Comparison of ENCODE assay signal across 16 cellular contexts in the genomic region with DNA sequence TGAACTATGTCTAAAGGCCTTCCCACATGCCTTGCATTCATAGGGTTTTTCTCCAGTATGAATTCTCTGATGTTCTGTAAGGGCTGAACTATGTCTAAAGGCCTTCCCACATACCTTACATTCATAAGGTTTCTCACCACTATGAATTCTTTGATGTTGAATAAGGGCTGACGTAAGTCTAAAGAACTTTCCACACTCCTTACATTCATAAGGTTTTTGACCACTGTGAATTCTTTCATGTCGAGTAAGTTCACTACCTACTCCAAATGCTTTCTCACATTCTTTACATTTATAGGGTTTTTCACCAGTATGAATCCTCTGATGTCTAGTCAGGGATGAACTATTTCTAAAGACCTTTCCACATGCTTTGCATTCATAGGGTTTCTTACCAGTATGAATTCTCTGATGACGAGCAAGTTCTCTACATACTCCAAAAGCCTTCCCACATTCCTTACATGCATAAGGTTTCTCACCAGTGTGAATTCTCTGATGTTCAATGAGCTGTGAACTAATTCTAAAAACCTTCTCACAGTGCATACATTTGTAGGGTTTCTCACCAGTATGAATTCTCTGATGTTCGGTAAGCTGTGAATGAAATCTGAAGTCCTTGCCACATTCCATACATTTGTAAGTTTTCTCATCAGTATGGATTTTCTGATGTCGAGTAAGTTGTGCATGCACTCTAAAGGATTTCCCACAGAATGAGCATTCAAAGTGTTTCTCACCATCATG. TPM values are rescaled to one million over a fixed set of nuclear protein-coding genes. Genes with fewer than 3 reads are reported as not detected.
A peak's percentile ranks its signal among the peaks of the same experiment; 100 is the strongest.
DNase-seq lines count a peak whose midpoint lies in the region; ATAC-seq, FAIRE-seq and TF ChIP-seq lines count a peak whose summit lies in the region.
"Had no signal": no experiment of that assay in that cellular context is flagged by ENCODE, and none has a peak within 500 bp of the region (broad histone marks: within the 10 kb centered on the region; RNA-seq: fewer than 3 reads in every experiment).

No MANE protein-coding gene starts in this region.

- H2BK12ac ChIP-seq in H9 (ENCODE audit: insufficient read length, low read depth, low read length): no peak overlapping the region

- ATAC-seq in K562 (no peak), HG02678 (IDR thresholded peaks at IDR 0.05; ENCODE audit: unreplicated experiment) (no peak)

- intact Hi-C loops in K562 (cut with micrococcal nuclease): no loop called here

- TF ChIP-seq CTCF in K562 (IDR thresholded peaks at IDR 0.05 in 2 of 3, conservative IDR thresholded peaks at IDR 0.05 in 1 of 3; ENCODE audit: insufficient read depth in 2 of 3, low read depth in 1 of 3, low read length in 3 of 3) (no peak), H9 (conservative IDR thresholded peaks at IDR 0.05) (no peak)

- WGBS in K562 (ENCODE audit: insufficient coverage, low coverage, missing lambda C conversion rate): 88% methylated on average over 5 of the region's 5 CpGs
- WGBS in H9 (ENCODE audit: extremely low coverage, insufficient read length, low lambda C conversion rate): no CpG with 5 or more reads among the region's 5 CpGs

- H3K4me2 ChIP-seq in K562 (ENCODE audit: insufficient read depth, low read length): no peak overlapping the region
- no peak overlapping the region for H3K4me2 ChIP-seq in H9 (ENCODE audit: insufficient read depth, insufficient read length, low read length)

- H2BK5ac ChIP-seq in H9 (ENCODE audit: insufficient read length, low read length): no peak overlapping the region

- DNase-seq in M059J (ENCODE audit: low read depth): peak; percentile 10
- DNase-seq in K562 (ENCODE audit: extremely low read depth in 1 of 4, low spot score in 3 of 4): peak in 1 of 4 experiments; percentile 5
- DNase-seq in kidney tubule cell (ENCODE audit: low spot score): peak; percentile 5
- DNase-seq in LoVo (ENCODE audit: low spot score): no peak
- no peak for DNase-seq in H9
- DNase-seq in activated CD4-positive, alpha-beta T cell treated with anti-CD3 and anti-CD28 coated beads, Interleukin-2, amount 50 U/mL, for 1 hour: no peak
- DNase-seq: activated naive CD8-positive, alpha-beta T cell treated with anti-CD3 and anti-CD28 coated beads for 36 hours; HFFc6; NCI-H1436; stimulated activated CD4-positive, alpha-beta T cell treated with anti-CD3 and anti-CD28 coated beads, Interleukin-15, amount 100 ng/mL, for 24 hours; thyroid gland had no signal

- H2BK120ac ChIP-seq in H9 (ENCODE audit: low read depth, low read length, poor library complexity, severe bottlenecking): no peak overlapping the region

- BruUV-seq in K562 (replicated peaks; lab: Mats Ljungman, UMichigan): no TSS peak

- H2BK20ac ChIP-seq in H9 (ENCODE audit: low read depth, low read length, poor library complexity, severe bottlenecking): no peak overlapping the region

- POLR2A ChIA-PET in K562 (lab: Yijun Ruan, JAX): interaction anchor here (1.0 kb wide), 1 partner anchor 19 kb away, joined by 3 read pairs; a partner anchor contains a TSS

- no peaks in the 10 kb centered on the region for H3K27me3 ChIP-seq in K562 (ENCODE audit: control insufficient read depth in 2 of 2, insufficient read depth in 2 of 2, low read length in 2 of 2)
- no peaks in the 10 kb centered on the region for H3K27me3 ChIP-seq in H9 (ENCODE audit: insufficient read depth, low read length)
- H3K27me3 ChIP-seq: thyroid gland had no signal

- no peak overlapping the region for H3K14ac ChIP-seq in H9 (ENCODE audit: insufficient read depth, low read length)

- H3K79me2 ChIP-seq in K562 (ENCODE audit: control insufficient read depth, insufficient read depth, low read length) (no peaks in the 10 kb centered on the region), H9 (ENCODE audit: insufficient read depth, low read length) (no peaks in the 10 kb centered on the region)
- H3K79me2 ChIP-seq: parathyroid adenoma had no signal

- FAIRE-seq in G401.6 (lab: Jason Lieb, UNC) (peak; percentile 31), K562 (lab: Jason Lieb, UNC) (no peak)
- FAIRE-seq: GM18507, HTR-8/SVneo had no signal

- H4K20me1 ChIP-seq in K562 (replicated peaks; ENCODE audit: control insufficient read depth, insufficient read depth, low read length) (no peaks in the 10 kb centered on the region), H9 (ENCODE audit: control insufficient read depth, insufficient read depth, insufficient read length) (no peaks in the 10 kb centered on the region)

- peaks cover 93 to 100% (median 98%) of the 10 kb centered on the region in 3 experiments for H3K36me3 Mint-ChIP-seq in H9 (ENCODE audit: insufficient read depth in 1 of 3, low read depth in 3 of 3)

- H3K4me1 Mint-ChIP-seq in H9: no peaks in the 10 kb centered on the region
- H3K4me1 Mint-ChIP-seq: activated naive CD8-positive, alpha-beta T cell treated with anti-CD3 and anti-CD28 coated beads for 36 hours had no signal

- H4K8ac ChIP-seq in H9 (replicated peaks; ENCODE audit: insufficient read length, low read depth, low read length): no peak overlapping the region

- peaks cover 2% of the 10 kb centered on the region; the same call in 1 of the 2 replicates for H3K27me3 Mint-ChIP-seq in H9 (ENCODE audit: low read depth)
- H3K27me3 Mint-ChIP-seq: activated naive CD8-positive, alpha-beta T cell treated with anti-CD3 and anti-CD28 coated beads for 36 hours had no signal

- H3K9me3 ChIP-seq in K562 (replicated peaks; ENCODE audit: control insufficient read depth, insufficient read depth, low read depth, low read length) (peaks cover 34% of the 10 kb centered on the region), H9 (ENCODE audit: control insufficient read depth, low read depth, low read length) (peaks cover 88% of the 10 kb centered on the region)

- no peak overlapping the region for H3T11ph ChIP-seq in H9 (ENCODE audit: low read length)

- H3K4me1 ChIP-seq in K562 (replicated peaks in 1 of 2; ENCODE audit: control insufficient read depth in 2 of 2, insufficient read depth in 2 of 2, low read length in 2 of 2) (no peaks in the 10 kb centered on the region), H9 (ENCODE audit: insufficient read depth, low read length) (no peaks in the 10 kb centered on the region)
- H3K4me1 ChIP-seq: parathyroid adenoma, thyroid gland had no signal

- no peak overlapping the region for H3K4me3 ChIP-seq in K562
- H3K4me3 ChIP-seq: thyroid gland had no signal

- H3K9ac ChIP-seq in K562 (ENCODE audit: insufficient read depth in 1 of 2, low read depth in 2 of 2, low read length in 2 of 2): no peak overlapping the region
- no peak overlapping the region for H3K9ac ChIP-seq in H9 (ENCODE audit: extremely low read depth, insufficient read length, low read length)
- H3K9ac ChIP-seq: parathyroid adenoma had no signal

- no peak overlapping the region for H3K4ac ChIP-seq in H9 (ENCODE audit: low read depth, low read length)

- TF ChIP-seq RAD21 in K562 (CRISPR knock-in tag; conservative IDR thresholded peaks at IDR 0.05 in 1 of 2, IDR thresholded peaks at IDR 0.05 in 1 of 2): no peak

- H3K36me3 ChIP-seq in K562 (ENCODE audit: control insufficient read depth, insufficient read depth, low read length): peaks cover 59% of the 10 kb centered on the region

- H2BK15ac ChIP-seq in H9 (ENCODE audit: low read depth, low read length): no peak overlapping the region

- H3K23me2 ChIP-seq in H9 (ENCODE audit: insufficient read length, low read depth, low read length, poor library complexity, severe bottlenecking): no peaks in the 10 kb centered on the region

- no peak overlapping the region for H2AFZ ChIP-seq in K562 (ENCODE audit: low read depth, low read length)
- no peak overlapping the region for H2AFZ ChIP-seq in H9 (ENCODE audit: low read length)
- H2AFZ ChIP-seq: parathyroid adenoma had no signal

- peaks cover 96 to 99% of the 10 kb centered on the region in 2 experiments for H3K9me3 Mint-ChIP-seq in H9

- H3K18ac ChIP-seq in H9 (ENCODE audit: insufficient read length, low read depth, low read length): no peak overlapping the region

- H4K5ac ChIP-seq in H9 (ENCODE audit: insufficient read length, low read depth, low read length): no peak overlapping the region

- no peak overlapping the region for H3K27ac Mint-ChIP-seq in H9
- H3K27ac Mint-ChIP-seq: activated naive CD8-positive, alpha-beta T cell treated with anti-CD3 and anti-CD28 coated beads for 36 hours; HFFc6 had no signal

- H3K23ac ChIP-seq in H9 (ENCODE audit: insufficient read length, low read depth, low read length): no peak overlapping the region

- no peak for TF ChIP-seq EP300 in K562 (IDR thresholded peaks at IDR 0.05; ENCODE audit: low read length)

- H3K56ac ChIP-seq in H9 (ENCODE audit: insufficient read length, low read depth, low read length): no peak overlapping the region

- H2AK5ac ChIP-seq in H9 (ENCODE audit: insufficient read length, low read length): no peak overlapping the region

- in situ Hi-C loops in K562 (cut with MboI): no loop called here

- no peaks in the 10 kb centered on the region for H3K9me1 ChIP-seq in K562 (ENCODE audit: control insufficient read depth, insufficient read depth, low read length)

- H3K27ac ChIP-seq in K562 (ENCODE audit: extremely low read depth, low read depth, low read length) (no peak overlapping the region), H9 (ENCODE audit: insufficient read length, low read depth, low read length) (no peak overlapping the region)
- H3K27ac ChIP-seq: parathyroid adenoma, thyroid gland had no signal

- H3K79me1 ChIP-seq in H9 (ENCODE audit: insufficient read depth, low read depth, low read length, poor library complexity, severe bottlenecking): no peaks in the 10 kb centered on the region

- no peak for TF ChIP-seq POLR2A in K562 (conservative IDR thresholded peaks at IDR 0.05)

- CTCF ChIA-PET in K562 (lab: Yijun Ruan, JAX; ENCODE audit: low intra/inter-chr PET ratio): no interaction called here

- H3K4me3 Mint-ChIP-seq in H9: no peak overlapping the region
- H3K4me3 Mint-ChIP-seq: activated naive CD8-positive, alpha-beta T cell treated with anti-CD3 and anti-CD28 coated beads for 36 hours; HFFc6 had no signal

- no peak overlapping the region for H4K91ac ChIP-seq in H9 (ENCODE audit: insufficient read length, low read depth, low read length)

RNA-seq across cellular contexts. Expression of a gene that starts 19.1 kb away (rescaled TPM):
- total RNA-seq in M059J (2014; rRNA removed; shearing (Covaris generic)): 9.1 and 10.2 TPM in 2 replicates
- 15.5 and 29.5 TPM in 2 replicates for total RNA-seq in K562 (2011; cell fraction: chromatin; rRNA removed; ENCODE audit: low replicate concordance)
- total RNA-seq in K562 (2011; cell fraction: nucleolus; rRNA removed): 16.2 and 16.3 TPM in 2 replicates
- total RNA-seq in K562 (2011; cell fraction: nucleoplasm; rRNA removed): 16.2 and 28.6 TPM in 2 replicates
- total RNA-seq in K562 (2014; rRNA removed) (4.4 and 4.8 TPM in 2 replicates), K562 (2014; rRNA removed; fragmentation: Illumina TruSeq; extraction: Trizol) (14.9 and 17.1 TPM in 2 replicates), K562 (2015; rRNA removed; fragmentation: Illumina TruSeq; extraction: Trizol) (15.5 and 16.6 TPM in 2 replicates), K562 (2021) (5.8 and 7.3 TPM in 2 replicates), H9 (2021) (22.5 and 26.1 TPM in 2 replicates)
- polyA plus RNA-seq in K562 (2011; rRNA removed) (10.2 and 10.6 TPM in 2 replicates), K562 (2014; fragmentation: Illumina TruSeq; extraction: Trizol) (6.8 and 8.5 TPM in 2 replicates), K562 (2014; fragmentation: Nextera tagmentation; extraction: Ambion mirVana) (1 to 10 TPM; 2.6 to 3.7 TPM), K562 (2014; rRNA removed) (5.2 TPM in 2 replicates)
- polyA plus RNA-seq in K562 (2011; cell fraction: cytosol; rRNA removed): 1.8 and 3.4 TPM in 2 replicates
- polyA plus RNA-seq in K562 (2011; cell fraction: nucleus; rRNA removed): 2.0 and 4.6 TPM in 2 replicates
- 3.4 and 6.8 TPM in 2 replicates for polyA plus RNA-seq in K562 (2012)
- polyA minus RNA-seq in K562 (2011; rRNA and poly(A)+ RNA removed): 15.9 and 20.0 TPM in 2 replicates
- polyA minus RNA-seq in K562 (2011; cell fraction: cytosol; rRNA and poly(A)+ RNA removed): 5.2 and 11.9 TPM in 2 replicates
- 12.8 and 14.9 TPM in 2 replicates for polyA minus RNA-seq in K562 (2011; cell fraction: nucleus; rRNA and poly(A)+ RNA removed)

RNA-seq across cellular contexts. Expression of a gene that starts 25.9 kb away (rescaled TPM):
- total RNA-seq in M059J (2014; rRNA removed; shearing (Covaris generic)): 7.4 and 10.4 TPM in 2 replicates
- 12.8 and 40.0 TPM in 2 replicates for total RNA-seq in K562 (2011; cell fraction: chromatin; rRNA removed; ENCODE audit: low replicate concordance)
- 7.8 and 12.1 TPM in 2 replicates for total RNA-seq in K562 (2011; cell fraction: nucleolus; rRNA removed)
- 24.3 and 35.0 TPM in 2 replicates for total RNA-seq in K562 (2011; cell fraction: nucleoplasm; rRNA removed)
- total RNA-seq in K562 (2014; rRNA removed) (4.1 and 5.4 TPM in 2 replicates), K562 (2014; rRNA removed; fragmentation: Illumina TruSeq; extraction: Trizol) (7.9 and 10.5 TPM in 2 replicates), K562 (2015; rRNA removed; fragmentation: Illumina TruSeq; extraction: Trizol) (4.8 and 5.0 TPM in 2 replicates), K562 (2021) (6.2 and 10.4 TPM in 2 replicates), H9 (2021) (16.9 and 19.9 TPM in 2 replicates)
- polyA plus RNA-seq in K562 (2011; rRNA removed) (12.6 and 13.6 TPM in 2 replicates), K562 (2014; fragmentation: Illumina TruSeq; extraction: Trizol) (6.5 and 6.7 TPM in 2 replicates), K562 (2014; fragmentation: Nextera tagmentation; extraction: Ambion mirVana) (1 to 10 TPM; 2.4 to 3.2 TPM), K562 (2014; rRNA removed) (6.3 and 6.9 TPM in 2 replicates)
- 4.2 and 8.5 TPM in 2 replicates for polyA plus RNA-seq in K562 (2011; cell fraction: cytosol; rRNA removed)
- 19.6 and 20.1 TPM in 2 replicates for polyA plus RNA-seq in K562 (2011; cell fraction: nucleus; rRNA removed)
- 3.9 and 7.0 TPM in 2 replicates for polyA plus RNA-seq in K562 (2012)
- 16.7 and 21.4 TPM in 2 replicates for polyA minus RNA-seq in K562 (2011; rRNA and poly(A)+ RNA removed)
- 6.1 and 6.5 TPM in 2 replicates for polyA minus RNA-seq in K562 (2011; cell fraction: cytosol; rRNA and poly(A)+ RNA removed)
- polyA minus RNA-seq in K562 (2011; cell fraction: nucleus; rRNA and poly(A)+ RNA removed): 6.6 and 8.7 TPM in 2 replicates

RNA-seq across cellular contexts. Expression of a gene that starts 57.8 kb away (rescaled TPM):
- total RNA-seq in M059J (2014; rRNA removed; shearing (Covaris generic)): 4.5 and 6.7 TPM in 2 replicates
- total RNA-seq in K562 (2011; cell fraction: chromatin; rRNA removed; ENCODE audit: low replicate concordance): 29.0 and 62.2 TPM in 2 replicates
- 16.2 and 17.6 TPM in 2 replicates for total RNA-seq in K562 (2011; cell fraction: nucleolus; rRNA removed)
- total RNA-seq in K562 (2011; cell fraction: nucleoplasm; rRNA removed): 33.0 and 39.2 TPM in 2 replicates
- total RNA-seq in K562 (2014; rRNA removed) (5.3 and 5.5 TPM in 2 replicates), K562 (2014; rRNA removed; fragmentation: Illumina TruSeq; extraction: Trizol) (10.6 and 15.2 TPM in 2 replicates), K562 (2015; rRNA removed; fragmentation: Illumina TruSeq; extraction: Trizol) (6.3 and 7.6 TPM in 2 replicates), K562 (2021) (7.9 and 9.7 TPM in 2 replicates), H9 (2021) (18.0 and 18.3 TPM in 2 replicates)
- polyA plus RNA-seq in K562 (2011; rRNA removed) (9.0 and 11.4 TPM in 2 replicates), K562 (2014; fragmentation: Illumina TruSeq; extraction: Trizol) (6.2 and 8.4 TPM in 2 replicates), K562 (2014; fragmentation: Nextera tagmentation; extraction: Ambion mirVana) (10 to 100 TPM in 1 of 2 experiments, 1 to 10 TPM in 1; 9.9 to 11.2 TPM), K562 (2014; rRNA removed) (8.0 and 9.8 TPM in 2 replicates)
- 5.0 and 6.5 TPM in 2 replicates for polyA plus RNA-seq in K562 (2011; cell fraction: cytosol; rRNA removed)
- polyA plus RNA-seq in K562 (2011; cell fraction: nucleus; rRNA removed): 4.9 and 6.1 TPM in 2 replicates
- polyA plus RNA-seq in K562 (2012): 5.5 and 5.6 TPM in 2 replicates
- polyA minus RNA-seq in K562 (2011; rRNA and poly(A)+ RNA removed): 17.5 and 17.9 TPM in 2 replicates
- polyA minus RNA-seq in K562 (2011; cell fraction: cytosol; rRNA and poly(A)+ RNA removed): 2.7 and 6.7 TPM in 2 replicates
- 8.3 and 13.0 TPM in 2 replicates for polyA minus RNA-seq in K562 (2011; cell fraction: nucleus; rRNA and poly(A)+ RNA removed)

RNA-seq across cellular contexts. Expression of a gene that starts 57.9 kb away (rescaled TPM):
- 8.3 and 12.8 TPM in 2 replicates for total RNA-seq in M059J (2014; rRNA removed; shearing (Covaris generic))
- 0.76 and 0.93 TPM in 2 replicates for total RNA-seq in K562 (2011; cell fraction: chromatin; rRNA removed; ENCODE audit: low replicate concordance)
- total RNA-seq in K562 (2011; cell fraction: nucleolus; rRNA removed): 0.53 and 0.67 TPM in 2 replicates
- total RNA-seq in K562 (2011; cell fraction: nucleoplasm; rRNA removed): 0.88 and 1.1 TPM in 2 replicates
- total RNA-seq in K562 (2014; rRNA removed) (0.27 TPM in 1 of 2 replicates, not detected in the other), K562 (2014; rRNA removed; fragmentation: Illumina TruSeq; extraction: Trizol) (0.06 and 0.22 TPM in 2 replicates), K562 (2015; rRNA removed; fragmentation: Illumina TruSeq; extraction: Trizol) (0.08 TPM in 1 of 2 replicates, not detected in the other), K562 (2021) (0.18 TPM in 1 of 2 replicates, not detected in the other), H9 (2021) (10.8 TPM in 2 replicates)
- polyA plus RNA-seq in K562 (2011; rRNA removed) (0.10 and 0.14 TPM in 2 replicates), K562 (2014; fragmentation: Illumina TruSeq; extraction: Trizol) (not detected in 2 replicates), K562 (2014; fragmentation: Nextera tagmentation; extraction: Ambion mirVana) (under 1 TPM in 1 of 2 experiments, not detected in 1; 0.04 TPM), K562 (2014; rRNA removed) (0.96 TPM in 1 of 2 replicates, not detected in the other)
- polyA plus RNA-seq in K562 (2011; cell fraction: cytosol; rRNA removed): 0.15 TPM in 1 of 2 replicates, not detected in the other
- 0.20 and 0.31 TPM in 2 replicates for polyA plus RNA-seq in K562 (2011; cell fraction: nucleus; rRNA removed)
- polyA plus RNA-seq in K562 (2012): 0.22 TPM in 1 of 2 replicates, not detected in the other
- 0.49 and 0.57 TPM in 2 replicates for polyA minus RNA-seq in K562 (2011; rRNA and poly(A)+ RNA removed)
- not detected in 2 replicates for polyA minus RNA-seq in K562 (2011; cell fraction: cytosol; rRNA and poly(A)+ RNA removed)
- 0.13 and 0.67 TPM in 2 replicates for polyA minus RNA-seq in K562 (2011; cell fraction: nucleus; rRNA and poly(A)+ RNA removed)

Comparison
In these comparisons a context has a peak if more than half of its experiments do, and no peak if none do; other contexts are left out.
1. DNase-seq: peak in M059J (single experiment) and kidney tubule cell (single experiment); none in LoVo (single experiment), H9 (single experiment) and activated CD4-positive, alpha-beta T cell treated with anti-CD3 and anti-CD28 coated beads, Interleukin-2, amount 50 U/mL, for 1 hour (single experiment).